22 cellular contexts compared by ENCODE assay signal in genomic region chr14:105116451-105117256, GRCh38. TPM values are rescaled to one million over a fixed set of nuclear protein-coding genes. Genes with fewer than 3 reads are reported as not detected.
DNase-seq lines count a peak whose midpoint lies in the region; ATAC-seq and TF ChIP-seq lines count a peak whose summit lies in the region.
"Had no signal": no experiment of that assay in that cellular context is flagged by ENCODE, and none has a peak within 500 bp of the region (broad histone marks: within the 10 kb centered on the region; RNA-seq: fewer than 3 reads in every experiment).

No MANE protein-coding gene starts in this region.

- peaks cover 11 to 27% (median 17%) of the 10 kb centered on the region in 11 experiments for H3K9me3 ChIP-seq in BLaER1 treated with 17β-estradiol and CSF1 and Interleukin-3, amounts not matched to agents 10 nM and 100 nM (replicated peaks in 1 of 11)
- H3K9me3 ChIP-seq in OCI-LY7 (ENCODE audit: low read length) = 0 out of 2 replicates have a peak, but pooled peaks cover 10% of the 10 kb centered on the region
- H3K9me3 ChIP-seq in thyroid gland = no peaks in the 10 kb centered on the region

- no peak overlapping the region for H3K4me3 ChIP-seq in BLaER1 treated with 17β-estradiol and CSF1 and Interleukin-3, amounts not matched to agents 10 nM and 100 nM
- H3K4me3 ChIP-seq in OCI-LY7 (ENCODE audit: low read depth, low read length, poor library complexity, severe bottlenecking) (no peak overlapping the region), thyroid gland (replicated peaks in 1 of 3) (no peak overlapping the region)
- H3K4me3 ChIP-seq: SK-N-MC had no signal

- H3K36me3 ChIP-seq in BLaER1 treated with 17β-estradiol and CSF1 and Interleukin-3, amounts not matched to agents 10 nM and 100 nM = peaks cover 8 to 51% (median 13%) of the 10 kb centered on the region in 11 experiments; a peak in 21 of 22 replicates
- H3K36me3 ChIP-seq in OCI-LY7 (ENCODE audit: insufficient read depth, low read length) (no peaks in the 10 kb centered on the region), thyroid gland (no peaks in the 10 kb centered on the region)

- H3K4me3 Mint-ChIP-seq in natural killer cell = no peak overlapping the region
- H3K4me3 Mint-ChIP-seq: CD4-positive, CD25-positive, alpha-beta regulatory T cell; HFFc6 had no signal

- peaks cover 2 to 8% of the 10 kb centered on the region in 2 donors for H3K27me3 Mint-ChIP-seq in natural killer cell (ENCODE audit: low read depth in 2 of 2)

- no peak for TF ChIP-seq POLR2A in thyroid gland (IDR thresholded peaks at IDR 0.05)

- no peak for ATAC-seq in sciatic nerve
- no peak for ATAC-seq in natural killer cell
- ATAC-seq: HepG2 had no signal

- no peaks in the 10 kb centered on the region for H3K27me3 ChIP-seq in BLaER1 treated with 17β-estradiol and CSF1 and Interleukin-3, amounts not matched to agents 10 nM and 100 nM
- H3K27me3 ChIP-seq in thyroid gland = no peaks in the 10 kb centered on the region

- no peaks in the 10 kb centered on the region for H3K4me1 Mint-ChIP-seq in natural killer cell

- POLR2A ChIA-PET in OCI-LY7 (lab: Charles Lee) = interaction anchor here (0.7 to 0.9 kb wide), 2 partner anchors 9 to 19 kb away, joined by 3 to 4 read pairs; no protein-coding TSS in a partner anchor

- H3K9ac ChIP-seq in BLaER1 treated with 17β-estradiol and CSF1 and Interleukin-3, amounts not matched to agents 10 nM and 100 nM = no peak overlapping the region

- H3K9me3 Mint-ChIP-seq in natural killer cell = no peaks in the 10 kb centered on the region

- no TSS peak for BruUV-seq in OCI-LY7 (replicated peaks; lab: Mats Ljungman, UMichigan)

- H3K27ac Mint-ChIP-seq in natural killer cell = no peak overlapping the region
- H3K27ac Mint-ChIP-seq: HFFc6 had no signal

- WGBS in thyroid gland, 2 donors = 88 to 93% methylated on average over 12 of the region's 12 CpGs

- peak; percentile 6 for DNase-seq in AG20443 (ENCODE audit: low spot score)
- peak in 23 of 42 donors; percentile 23 to 68 (median 45) for DNase-seq in head of caudate nucleus
- peak; percentile 18 for DNase-seq in sciatic nerve (ENCODE audit: low spot score)
- no peak for DNase-seq in natural killer cell
- DNase-seq in OCI-LY7 (ENCODE audit: low spot score) = no peak
- no peak for DNase-seq in thyroid gland
- DNase-seq: ACHN; CD4-positive, CD25-positive, alpha-beta regulatory T cell; COR-L47; DMS153; GDM1; HFFc6; KBM-7; NCI-H1105 treated with DMSO at 0.1 percent for 48 hours; NCI-H1694; NCI-H2081 treated with DMSO at 0.1 percent for 48 hours; NCI-H226; NCI-H524; SHP77 had no signal

- H3K4me2 ChIP-seq in BLaER1 treated with 17β-estradiol and CSF1 and Interleukin-3, amounts not matched to agents 10 nM and 100 nM = peak overlapping the region in 7 of 11 experiments; percentile 10 to 92 (median 85); a peak in 10 of 22 replicates
- H3K4me2 ChIP-seq in OCI-LY7 (ENCODE audit: low read length) = no peak overlapping the region

- intact Hi-C loops in head of caudate nucleus (cut with DNase I) = no loop called here
- intact Hi-C loops in sciatic nerve (cut with DNase I) = no loop called here
- intact Hi-C loops in natural killer cell (cut with micrococcal nuclease) = no loop called here
- intact Hi-C loops in OCI-LY7 (cut with micrococcal nuclease; ENCODE audit: unreplicated experiment) = no loop called here
- intact Hi-C loops in thyroid gland (cut with DNase I) = no loop called here

- CTCF ChIA-PET in OCI-LY7 (lab: Charles Lee; ENCODE audit: unreplicated experiment) = no interaction called here

- H3K79me2 ChIP-seq in OCI-LY7 (ENCODE audit: insufficient read depth, low read depth, low read length) = no peaks in the 10 kb centered on the region

- no peak overlapping the region for H3K27ac ChIP-seq in BLaER1 treated with 17β-estradiol and CSF1 and Interleukin-3, amounts not matched to agents 10 nM and 100 nM
- no peak overlapping the region for H3K27ac ChIP-seq in OCI-LY7 (ENCODE audit: low read depth, low read length, poor library complexity, severe bottlenecking)
- H3K27ac ChIP-seq in thyroid gland = no peak overlapping the region
- H3K27ac ChIP-seq: SK-N-MC had no signal

- H2AFZ ChIP-seq in OCI-LY7 (ENCODE audit: low read length) = no peak overlapping the region

- H3K4me1 ChIP-seq in BLaER1 treated with 17β-estradiol and CSF1 and Interleukin-3, amounts not matched to agents 10 nM and 100 nM = peaks cover 12 to 73% (median 63%) of the 10 kb centered on the region in 10 experiments
- H3K4me1 ChIP-seq in OCI-LY7 (ENCODE audit: insufficient read depth, low read length, poor library complexity, severe bottlenecking) (no peaks in the 10 kb centered on the region), thyroid gland (no peaks in the 10 kb centered on the region)

- H3K36me3 Mint-ChIP-seq in natural killer cell = no peaks in the 10 kb centered on the region
- H3K36me3 Mint-ChIP-seq: CD4-positive, CD25-positive, alpha-beta regulatory T cell had no signal

- H3K9me2 ChIP-seq in OCI-LY7 (ENCODE audit: insufficient read depth, low read length) = no peaks in the 10 kb centered on the region

- H4K20me1 ChIP-seq in BLaER1 treated with 17β-estradiol and CSF1 and Interleukin-3, amounts not matched to agents 10 nM and 100 nM = 0 out of 22 replicates have a peak, but pooled peaks cover 0 to 8% (median 0%) of the 10 kb centered on the region in 11 experiments
- H4K20me1 ChIP-seq in OCI-LY7 (ENCODE audit: insufficient read depth, low read length) = no peaks in the 10 kb centered on the region

- no peak for TF ChIP-seq CTCF in natural killer cell (IDR thresholded peaks at IDR 0.05)
- no peak for TF ChIP-seq CTCF in OCI-LY7 (conservative IDR thresholded peaks at IDR 0.05; ENCODE audit: low read length)
- no peak for TF ChIP-seq CTCF in thyroid gland (IDR thresholded peaks at IDR 0.05)

RNA-seq across cellular contexts. Expression of gene GPR132, which starts 51.4 kb away (rescaled TPM):
- 3.2 TPM for total RNA-seq in sciatic nerve
- 10 to 100 TPM; 18.2 to 30.3 (median 26.7) TPM for total RNA-seq in natural killer cell
- 0.10 and 1.0 TPM in 2 replicates for total RNA-seq in OCI-LY7 (2014; rRNA removed; shearing (Covaris generic))
- 1.9 and 3.0 TPM in 2 replicates for total RNA-seq in OCI-LY7 (2022)
- 1 to 10 TPM; 1.0 to 4.6 (median 2.1) TPM for total RNA-seq in thyroid gland
- total RNA-seq: HepG2 had no signal

RNA-seq across cellular contexts. Expression of gene JAG2, which starts 51.9 kb away (rescaled TPM):
- total RNA-seq in sciatic nerve (24.9 TPM), natural killer cell (1 to 10 TPM; 3.5 to 6.6 (median 6.1) TPM), OCI-LY7 (2022) (6.0 and 6.5 TPM in 2 replicates), thyroid gland (10 to 100 TPM in 1 of 4 donors, 1 to 10 TPM in 3; 3.9 to 10.7 (median 5.2) TPM)
- total RNA-seq in OCI-LY7 (2014; rRNA removed; shearing (Covaris generic)) = 4.0 and 5.0 TPM in 2 replicates

Comparison
In these comparisons a context has a peak if more than half of its experiments do, and no peak if none do; other contexts are left out.
1. DNase-seq: peak in AG20443 (single experiment), head of caudate nucleus (23 of 42) and sciatic nerve (single experiment); none in natural killer cell (single experiment), OCI-LY7 (single experiment) and thyroid gland (0 of 2).